22 cellular contexts compared by ENCODE assay signal in genomic region chr14:24377660-24378059, GRCh38. TPM values are rescaled to one million over a fixed set of nuclear protein-coding genes. Genes with fewer than 3 reads are reported as not detected.
DNase-seq lines count a peak whose midpoint lies in the region; ATAC-seq, FAIRE-seq and TF ChIP-seq lines count a peak whose summit lies in the region.
"Had no signal": no experiment of that assay in that cellular context is flagged by ENCODE, and none has a peak within 500 bp of the region (broad histone marks: within the 10 kb centered on the region; RNA-seq: fewer than 3 reads in every experiment).

No MANE protein-coding gene starts in this region.

- peaks cover 0 to 3% of the 10 kb centered on the region in 2 experiments for H4K20me1 ChIP-seq in H1 (replicated peaks in 1 of 2; ENCODE audit: control insufficient read depth in 1 of 2, insufficient read depth in 2 of 2, low read length in 2 of 2)

- no peak overlapping the region for H3K56ac ChIP-seq in H1 (replicated peaks; ENCODE audit: insufficient read length, low read depth, low read length)

- peaks cover 3 to 11% (median 5%) of the 10 kb centered on the region in 4 experiments; a peak in 5 of 8 replicates for H3K36me3 ChIP-seq in H1 (ENCODE audit: control insufficient read depth in 2 of 4, insufficient read depth in 4 of 4, low read length in 3 of 4)
- H3K36me3 ChIP-seq in parathyroid adenoma (ENCODE audit: control insufficient read depth, insufficient read depth, low read length) = no peaks in the 10 kb centered on the region
- H3K36me3 ChIP-seq in aorta (ENCODE audit: control insufficient read depth in 1 of 2, insufficient read depth in 2 of 2, low read length in 1 of 2) = no peaks in the 10 kb centered on the region
- H3K36me3 ChIP-seq: ovary had no signal

- H3K4ac ChIP-seq in H1 (replicated peaks; ENCODE audit: insufficient read length, low read depth, low read length) = no peak overlapping the region

- POLR2A ChIA-PET in activated naive CD8-positive, alpha-beta T cell treated with anti-CD3 and anti-CD28 coated beads, Interleukin-2, amount 10 ng/mL, durations not matched to agents 7 days and 5 days (lab: Charles Lee) = interaction anchor here (0.6 to 1.3 kb wide), 2 partner anchors 40 to 227 kb away, joined by 3 to 6 read pairs; no protein-coding TSS in a partner anchor
- POLR2A ChIA-PET in H1 (lab: Charles Lee; ENCODE audit: partially characterized antibody) = interaction anchor here (1.2 to 4.7 kb wide), 13 partner anchors 8 to 53 kb away, joined by 3 to 27 read pairs (median 5); partner anchors contain the start of genes KHNYN, NFATC4 and NYNRIN

- H3K36me3 Mint-ChIP-seq in activated naive CD8-positive, alpha-beta T cell treated with anti-CD3 and anti-CD28 coated beads, Interleukin-2, amount 10 ng/mL, durations not matched to agents 7 days and 5 days = no peaks in the 10 kb centered on the region
- no peaks in the 10 kb centered on the region for H3K36me3 Mint-ChIP-seq in activated naive CD8-positive, alpha-beta T cell treated with anti-CD3 and anti-CD28 coated beads for 36 hours
- H3K36me3 Mint-ChIP-seq: stimulated activated memory B cell treated with anti-CD40 and anti-IgM and Interleukin-4, amounts not matched to agents 10 μg/mL and 1 μg/mL and 100 μg/mL, for 72 hours had no signal

- CTCF ChIA-PET in H1 (lab: Charles Lee; ENCODE audit: partially characterized antibody) = interaction anchor here (1.0 to 16.4 kb wide), 14 partner anchors 9 to 60 kb away, joined by 3 to 207 read pairs (median 6); partner anchors contain the start of genes ADCY4, CBLN3, KHNYN and NFATC4

- peaks cover 3% of the 10 kb centered on the region for H3K27me3 Mint-ChIP-seq in activated naive CD8-positive, alpha-beta T cell treated with anti-CD3 and anti-CD28 coated beads, Interleukin-2, amount 10 ng/mL, durations not matched to agents 7 days and 5 days
- H3K27me3 Mint-ChIP-seq in activated naive CD8-positive, alpha-beta T cell treated with anti-CD3 and anti-CD28 coated beads for 36 hours = peaks cover 4% of the 10 kb centered on the region
- H3K27me3 Mint-ChIP-seq: stimulated activated memory B cell treated with anti-CD40 and anti-IgM and Interleukin-4, amounts not matched to agents 10 μg/mL and 1 μg/mL and 100 μg/mL, for 72 hours had no signal

- no peak overlapping the region for H3K23ac ChIP-seq in H1 (ENCODE audit: insufficient read length)

- no peak overlapping the region for H2BK120ac ChIP-seq in H1 (replicated peaks; ENCODE audit: low read depth, low read length)

- no peak overlapping the region for H4K8ac ChIP-seq in H1 (ENCODE audit: extremely low read depth, insufficient read depth, low read length)

- H3K4me1 ChIP-seq in H1 (replicated peaks in 1 of 4; ENCODE audit: control insufficient read depth in 3 of 4, insufficient read depth in 4 of 4, low read length in 3 of 4) = peaks cover 11 to 25% (median 13%) of the 10 kb centered on the region in 4 experiments
- peaks cover 14% of the 10 kb centered on the region for H3K4me1 ChIP-seq in parathyroid adenoma
- no peaks in the 10 kb centered on the region for H3K4me1 ChIP-seq in aorta (ENCODE audit: control insufficient read depth in 1 of 2, insufficient read depth in 2 of 2, low read length in 2 of 2)
- H3K4me1 ChIP-seq: Caco-2 had no signal

- H2BK15ac ChIP-seq in H1 (ENCODE audit: low read length) = no peak overlapping the region

- peaks cover 7% of the 10 kb centered on the region; the same call in 1 of the 2 replicates for H3K23me2 ChIP-seq in H1 (ENCODE audit: low read depth, low read length)

- H2BK5ac ChIP-seq in H1 (ENCODE audit: low read depth, low read length) = peak overlapping the region; percentile 32; the same call in 1 of the 2 replicates

- H4K5ac ChIP-seq in H1 (ENCODE audit: insufficient read length, low read depth, low read length) = no peak overlapping the region

- no peak overlapping the region for H3K9ac ChIP-seq in H1 (replicated peaks in 1 of 4; ENCODE audit: extremely low read depth in 1 of 4, low read depth in 3 of 4, low read length in 3 of 4)
- H3K9ac ChIP-seq in parathyroid adenoma = no peak overlapping the region
- H3K9ac ChIP-seq: KMS-11 had no signal

- ATAC-seq in activated naive CD8-positive, alpha-beta T cell treated with anti-CD3 and anti-CD28 coated beads, Interleukin-2, amount 10 ng/mL, durations not matched to agents 7 days and 5 days (ENCODE audit: low read depth) = peak; percentile 17
- ATAC-seq in aorta (ENCODE audit: low FRiP score) (no peak), GM21360 (IDR thresholded peaks at IDR 0.05; ENCODE audit: unreplicated experiment) (no peak)
- ATAC-seq: activated CD4-positive, CD25-positive, alpha-beta regulatory T cell treated with anti-CD3 and anti-CD28 coated beads, Interleukin-2, amount 50 U/mL, for 24 hours; T-helper 17 cell had no signal

- H3K18ac ChIP-seq in H1 (ENCODE audit: extremely low read depth, low read length) = no peak overlapping the region

- H3K4me1 Mint-ChIP-seq in activated naive CD8-positive, alpha-beta T cell treated with anti-CD3 and anti-CD28 coated beads, Interleukin-2, amount 10 ng/mL, durations not matched to agents 7 days and 5 days = peaks cover 5% of the 10 kb centered on the region
- peaks cover 3% of the 10 kb centered on the region for H3K4me1 Mint-ChIP-seq in activated naive CD8-positive, alpha-beta T cell treated with anti-CD3 and anti-CD28 coated beads for 36 hours
- H3K4me1 Mint-ChIP-seq: stimulated activated memory B cell treated with anti-CD40 and anti-IgM and Interleukin-4, amounts not matched to agents 10 μg/mL and 1 μg/mL and 100 μg/mL, for 72 hours; T-helper 17 cell had no signal

- FAIRE-seq in H1 (lab: Jason Lieb, UNC) = no peak
- FAIRE-seq: GM19239, urothelium cell line had no signal

- no peaks in the 10 kb centered on the region for H3K9me3 Mint-ChIP-seq in activated naive CD8-positive, alpha-beta T cell treated with anti-CD3 and anti-CD28 coated beads, Interleukin-2, amount 10 ng/mL, durations not matched to agents 7 days and 5 days
- no peaks in the 10 kb centered on the region for H3K9me3 Mint-ChIP-seq in activated naive CD8-positive, alpha-beta T cell treated with anti-CD3 and anti-CD28 coated beads for 36 hours
- H3K9me3 Mint-ChIP-seq: stimulated activated memory B cell treated with anti-CD40 and anti-IgM and Interleukin-4, amounts not matched to agents 10 μg/mL and 1 μg/mL and 100 μg/mL, for 72 hours had no signal

- DNase-seq in activated naive CD8-positive, alpha-beta T cell treated with anti-CD3 and anti-CD28 coated beads, Interleukin-2, amount 10 ng/mL, durations not matched to agents 7 days and 5 days = no peak
- no peak for DNase-seq in activated naive CD8-positive, alpha-beta T cell treated with anti-CD3 and anti-CD28 coated beads for 36 hours
- DNase-seq in NCI-H187 treated with DMSO at 0.1 percent for 48 hours (lab: John Stamatoyannopoulos, UW) (peak; percentile 90), H1 (ENCODE audit: low read depth in 1 of 2, low spot score in 2 of 2) (no peak), aorta (no peak), AG20443 (ENCODE audit: low spot score) (no peak)
- DNase-seq: activated naive CD4-positive, alpha-beta T cell; Caco-2; heart right ventricle; NCI-H1930; SHP77; T-helper 17 cell had no signal

- TF ChIP-seq CTCF in H1 (IDR thresholded peaks at IDR 0.05; ENCODE audit: control extremely low read depth in 1 of 3, insufficient read depth in 1 of 3, low read depth in 1 of 3, low read length in 3 of 3) = no peak
- TF ChIP-seq CTCF in parathyroid adenoma (IDR thresholded peaks at IDR 0.05) = no peak

- H3K27ac Mint-ChIP-seq in activated naive CD8-positive, alpha-beta T cell treated with anti-CD3 and anti-CD28 coated beads, Interleukin-2, amount 10 ng/mL, durations not matched to agents 7 days and 5 days = no peak overlapping the region
- no peak overlapping the region for H3K27ac Mint-ChIP-seq in activated naive CD8-positive, alpha-beta T cell treated with anti-CD3 and anti-CD28 coated beads for 36 hours
- H3K27ac Mint-ChIP-seq: stimulated activated memory B cell treated with anti-CD40 and anti-IgM and Interleukin-4, amounts not matched to agents 10 μg/mL and 1 μg/mL and 100 μg/mL, for 72 hours; T-helper 17 cell had no signal

- H3K4me3 ChIP-seq in H1 (ENCODE audit: extremely low read depth in 1 of 4, insufficient read depth in 2 of 4, low read depth in 3 of 4, low read length in 4 of 4) (no peak overlapping the region), parathyroid adenoma (ENCODE audit: low read depth, low read length) (no peak overlapping the region), aorta (ENCODE audit: low read length in 2 of 2) (no peak overlapping the region)
- H3K4me3 ChIP-seq: heart right ventricle, ovary, smooth muscle cell had no signal

- TF ChIP-seq POLR2A in H1 (IDR thresholded peaks at IDR 0.05; ENCODE audit: control extremely low read depth in 1 of 2, low read depth in 2 of 2, low read length in 2 of 2) = no peak

- peak overlapping the region; percentile 25; the same call in 1 of the 2 replicates for H2AK5ac ChIP-seq in H1 (ENCODE audit: low read depth, low read length)

- WGBS in H1 (ENCODE audit: extremely low coverage in 1 of 2, insufficient coverage in 1 of 2, insufficient read length in 1 of 2, insufficient replicate concordance in 2 of 2, low coverage in 1 of 2, low lambda C conversion rate in 2 of 2, missing lambda C conversion rate in 1 of 2), 2 experiments = 63% methylated on average over 2 of the region's 2 CpGs; no CpG with 5 or more reads in 1 of the 2 experiments
- WGBS in aorta, 2 donors = 32 to 63% methylated on average over 2 of the region's 2 CpGs

- H3K79me1 ChIP-seq in H1 (ENCODE audit: low read depth, low read length) = no peaks in the 10 kb centered on the region

- no peak overlapping the region for H4K91ac ChIP-seq in H1 (replicated peaks; ENCODE audit: insufficient read length, low read length)

- TF ChIP-seq RAD21 in H1 (IDR thresholded peaks at IDR 0.05 in 1 of 2, conservative IDR thresholded peaks at IDR 0.05 in 1 of 2; ENCODE audit: low read depth in 2 of 2, low read length in 2 of 2) = no peak

- H2BK20ac ChIP-seq in H1 (ENCODE audit: low read length) = no peak overlapping the region

- H3K27ac ChIP-seq in H1 (ENCODE audit: low read depth, low read length) (no peak overlapping the region), parathyroid adenoma (no peak overlapping the region), aorta (ENCODE audit: low read depth in 1 of 2, low read length in 2 of 2) (no peak overlapping the region)
- H3K27ac ChIP-seq: heart right ventricle, HL-60, KMS-11, ovary had no signal

- H2AFZ ChIP-seq in H1 (ENCODE audit: low read length) (no peak overlapping the region), parathyroid adenoma (peak overlapping the region; percentile 77)

- H3K9me3 ChIP-seq in H1 (ENCODE audit: insufficient read depth in 2 of 2, low read depth in 1 of 2, low read length in 1 of 2) = no peaks in the 10 kb centered on the region
- no peaks in the 10 kb centered on the region for H3K9me3 ChIP-seq in parathyroid adenoma (ENCODE audit: control insufficient read depth, low read length)
- H3K9me3 ChIP-seq in aorta (ENCODE audit: control insufficient read depth, low read length) = no peaks in the 10 kb centered on the region
- H3K9me3 ChIP-seq: Caco-2, heart right ventricle, ovary had no signal

- no peak for TF ChIP-seq EP300 in H1 (IDR thresholded peaks at IDR 0.05; ENCODE audit: borderline replicate concordance in 1 of 2, low read depth in 2 of 2, low read length in 2 of 2)

- H3K4me2 ChIP-seq in H1 (ENCODE audit: insufficient read depth in 1 of 2, low read depth in 2 of 2, low read length in 2 of 2) (no peak overlapping the region), parathyroid adenoma (ENCODE audit: low read length) (no peak overlapping the region)
- H3K4me2 ChIP-seq: KMS-11, smooth muscle cell had no signal

- no peak overlapping the region for H3K4me3 Mint-ChIP-seq in activated naive CD8-positive, alpha-beta T cell treated with anti-CD3 and anti-CD28 coated beads, Interleukin-2, amount 10 ng/mL, durations not matched to agents 7 days and 5 days
- H3K4me3 Mint-ChIP-seq in activated naive CD8-positive, alpha-beta T cell treated with anti-CD3 and anti-CD28 coated beads for 36 hours = no peak overlapping the region
- H3K4me3 Mint-ChIP-seq: stimulated activated memory B cell treated with anti-CD40 and anti-IgM and Interleukin-4, amounts not matched to agents 10 μg/mL and 1 μg/mL and 100 μg/mL, for 72 hours; T-helper 17 cell had no signal

- H3K27me3 ChIP-seq in H1 (replicated peaks in 1 of 4; ENCODE audit: control insufficient read depth in 3 of 4, extremely low read depth in 1 of 4, insufficient read depth in 3 of 4, low read length in 3 of 4) = no peaks in the 10 kb centered on the region
- no peaks in the 10 kb centered on the region for H3K27me3 ChIP-seq in parathyroid adenoma (ENCODE audit: control insufficient read depth, insufficient read depth, low read length)
- H3K27me3 ChIP-seq in aorta (ENCODE audit: control insufficient read depth in 1 of 2, insufficient read depth in 2 of 2, low read length in 1 of 2) = no peaks in the 10 kb centered on the region
- H3K27me3 ChIP-seq: ovary had no signal

- H3K14ac ChIP-seq in H1 (ENCODE audit: insufficient read length) = no peak overlapping the region

- intact Hi-C loops in aorta (cut with DNase I) = no loop called here

- H2BK12ac ChIP-seq in H1 (ENCODE audit: low read depth, low read length) = no peak overlapping the region

- no peaks in the 10 kb centered on the region for H3K79me2 ChIP-seq in H1 (ENCODE audit: control insufficient read depth in 1 of 2, insufficient read depth in 2 of 2, low read length in 2 of 2)
- H3K79me2 ChIP-seq in parathyroid adenoma = no peaks in the 10 kb centered on the region

RNA-seq across cellular contexts. Expression of gene NFATC4, which starts 9.7 kb away (rescaled TPM):
- total RNA-seq in activated naive CD8-positive, alpha-beta T cell treated with anti-CD3 and anti-CD28 coated beads, Interleukin-2, amount 10 ng/mL, durations not matched to agents 7 days and 5 days = not detected
- total RNA-seq in activated naive CD8-positive, alpha-beta T cell treated with anti-CD3 and anti-CD28 coated beads for 36 hours = 1 to 10 TPM in 1 of 2 experiments, under 1 TPM in 1; 0.54 to 1.1 TPM
- 47.3 and 51.2 TPM in 2 replicates for total RNA-seq in H1 (2021; fragmentation: NEBNext Ultra II Directional; extraction: Animal tissue kit (Norgen Biotek cat#: 25700))
- polyA plus RNA-seq in H1 (2011; rRNA removed) = 50.3 and 78.9 TPM in 2 replicates
- polyA plus RNA-seq in H1 (2011; cell fraction: cytosol; rRNA removed) = 58.4 TPM
- 578 TPM for polyA plus RNA-seq in H1 (2011; cell fraction: nucleus; rRNA removed)
- 35.4 to 72.8 TPM (median 70.8 TPM) in 4 replicates for polyA plus RNA-seq in H1 (2012, experiment 1 of 2)
- polyA plus RNA-seq in H1 (2012, experiment 2 of 2) = 49.3 TPM
- polyA plus RNA-seq in H1 (2013, experiment 1 of 2) = 29.4 TPM
- polyA plus RNA-seq in H1 (2013, experiment 2 of 2) = 24.1 TPM
- polyA minus RNA-seq in H1 (2011; rRNA and poly(A)+ RNA removed) = 19.4 and 23.0 TPM in 2 replicates
- 22.5 TPM for polyA minus RNA-seq in H1 (2011; cell fraction: cytosol; rRNA and poly(A)+ RNA removed)
- polyA minus RNA-seq in H1 (2011; cell fraction: nucleus; rRNA and poly(A)+ RNA removed) = 54.7 TPM
- 100 to 1,000 TPM in 1 of 2 donors, 10 to 100 TPM in 1; 85.5 to 121 TPM for total RNA-seq in aorta
- 100 to 1,000 TPM in 1 of 2 donors, 10 to 100 TPM in 1; 23.0 to 572 TPM for polyA plus RNA-seq in aorta
- total RNA-seq: T-helper 17 cell had no signal

RNA-seq across cellular contexts. Expression of gene NYNRIN, which starts 21.1 kb away (rescaled TPM):
- under 1 TPM; 0.34 to 0.42 TPM for total RNA-seq in activated naive CD8-positive, alpha-beta T cell treated with anti-CD3 and anti-CD28 coated beads, Interleukin-2, amount 10 ng/mL, durations not matched to agents 7 days and 5 days
- total RNA-seq in activated naive CD8-positive, alpha-beta T cell treated with anti-CD3 and anti-CD28 coated beads for 36 hours = under 1 TPM; 0.08 to 0.10 TPM
- 18.3 and 19.6 TPM in 2 replicates for total RNA-seq in H1 (2021; fragmentation: NEBNext Ultra II Directional; extraction: Animal tissue kit (Norgen Biotek cat#: 25700))
- 15.2 and 18.4 TPM in 2 replicates for polyA plus RNA-seq in H1 (2011; rRNA removed)
- polyA plus RNA-seq in H1 (2011; cell fraction: cytosol; rRNA removed) = 10.5 TPM
- polyA plus RNA-seq in H1 (2011; cell fraction: nucleus; rRNA removed) = 27.2 TPM
- polyA plus RNA-seq in H1 (2012, experiment 1 of 2) = 11.9 to 18.8 TPM (median 15.4 TPM) in 4 replicates
- polyA plus RNA-seq in H1 (2012, experiment 2 of 2) = 15.0 TPM
- 9.0 TPM for polyA plus RNA-seq in H1 (2013, experiment 1 of 2)
- 8.4 TPM for polyA plus RNA-seq in H1 (2013, experiment 2 of 2)
- 24.2 and 26.3 TPM in 2 replicates for polyA minus RNA-seq in H1 (2011; rRNA and poly(A)+ RNA removed)
- polyA minus RNA-seq in H1 (2011; cell fraction: cytosol; rRNA and poly(A)+ RNA removed) = 16.6 TPM
- polyA minus RNA-seq in H1 (2011; cell fraction: nucleus; rRNA and poly(A)+ RNA removed) = 18.8 TPM
- total RNA-seq in aorta = 10 to 100 TPM; 11.2 to 31.6 TPM
- polyA plus RNA-seq in aorta = 1 to 10 TPM; 1.8 to 5.2 TPM

RNA-seq across cellular contexts. Expression of gene RIPK3, which starts 37.9 kb away (rescaled TPM):
- total RNA-seq in activated naive CD8-positive, alpha-beta T cell treated with anti-CD3 and anti-CD28 coated beads, Interleukin-2, amount 10 ng/mL, durations not matched to agents 7 days and 5 days = 10 to 100 TPM; 41.1 to 43.7 TPM
- 1 to 10 TPM; 5.4 to 6.3 TPM for total RNA-seq in activated naive CD8-positive, alpha-beta T cell treated with anti-CD3 and anti-CD28 coated beads for 36 hours
- total RNA-seq in H1 (2021; fragmentation: NEBNext Ultra II Directional; extraction: Animal tissue kit (Norgen Biotek cat#: 25700)) = 0.39 and 0.55 TPM in 2 replicates
- polyA plus RNA-seq in H1 (2011; rRNA removed) (0.20 and 0.24 TPM in 2 replicates), aorta (1 to 10 TPM; 4.0 to 6.1 TPM)
- polyA plus RNA-seq in H1 (2011; cell fraction: cytosol; rRNA removed) = 0.36 TPM
- 0.73 TPM for polyA plus RNA-seq in H1 (2011; cell fraction: nucleus; rRNA removed)
- polyA plus RNA-seq in H1 (2012, experiment 1 of 2) = 0.20 to 0.72 TPM (median 0.32 TPM) in 3 of 4 replicates, not detected in the other
- polyA plus RNA-seq in H1 (2012, experiment 2 of 2) = not detected
- 0.30 TPM for polyA plus RNA-seq in H1 (2013, experiment 1 of 2)
- 0.26 TPM for polyA plus RNA-seq in H1 (2013, experiment 2 of 2)
- 0.17 and 0.76 TPM in 2 replicates for polyA minus RNA-seq in H1 (2011; rRNA and poly(A)+ RNA removed)
- not detected for polyA minus RNA-seq in H1 (2011; cell fraction: cytosol; rRNA and poly(A)+ RNA removed)
- 0.90 TPM for polyA minus RNA-seq in H1 (2011; cell fraction: nucleus; rRNA and poly(A)+ RNA removed)
- 10 to 100 TPM in 1 of 2 donors, 1 to 10 TPM in 1; 8.0 to 15.8 TPM for total RNA-seq in aorta
- polyA plus RNA-seq: smooth muscle cell had no signal

RNA-seq across cellular contexts. Expression of gene ADCY4, which starts 42.8 kb away (rescaled TPM):
- total RNA-seq in activated naive CD8-positive, alpha-beta T cell treated with anti-CD3 and anti-CD28 coated beads, Interleukin-2, amount 10 ng/mL, durations not matched to agents 7 days and 5 days = 1 to 10 TPM; 4.4 to 6.3 TPM
- total RNA-seq in activated naive CD8-positive, alpha-beta T cell treated with anti-CD3 and anti-CD28 coated beads for 36 hours = 1 to 10 TPM in 1 of 2 experiments, under 1 TPM in 1; 0.70 to 1.0 TPM
- total RNA-seq in H1 (2021; fragmentation: NEBNext Ultra II Directional; extraction: Animal tissue kit (Norgen Biotek cat#: 25700)) = 0.35 and 0.69 TPM in 2 replicates
- polyA plus RNA-seq in H1 (2011; rRNA removed) = 0.27 and 0.57 TPM in 2 replicates
- 0.45 TPM for polyA plus RNA-seq in H1 (2011; cell fraction: cytosol; rRNA removed)
- polyA plus RNA-seq in H1 (2011; cell fraction: nucleus; rRNA removed) = 7.5 TPM
- polyA plus RNA-seq in H1 (2012, experiment 1 of 2) = 0.40 to 0.81 TPM (median 0.56 TPM) in 4 replicates
- polyA plus RNA-seq in H1 (2012, experiment 2 of 2) = 0.14 TPM
- polyA plus RNA-seq in H1 (2013, experiment 1 of 2) = 0.51 TPM
- 0.37 TPM for polyA plus RNA-seq in H1 (2013, experiment 2 of 2)
- polyA minus RNA-seq in H1 (2011; rRNA and poly(A)+ RNA removed) = 1.4 and 2.2 TPM in 2 replicates
- 2.1 TPM for polyA minus RNA-seq in H1 (2011; cell fraction: cytosol; rRNA and poly(A)+ RNA removed)
- 4.8 TPM for polyA minus RNA-seq in H1 (2011; cell fraction: nucleus; rRNA and poly(A)+ RNA removed)
- 100 to 1,000 TPM in 1 of 2 donors, 10 to 100 TPM in 1; 45.7 to 111 TPM for total RNA-seq in aorta
- polyA plus RNA-seq in aorta = 1 to 10 TPM in 1 of 2 donors, under 1 TPM in 1; 0.25 to 6.1 TPM
- polyA plus RNA-seq: smooth muscle cell had no signal

RNA-seq across cellular contexts. Expression of gene CBLN3, which starts 51.8 kb away (rescaled TPM):
- total RNA-seq in activated naive CD8-positive, alpha-beta T cell treated with anti-CD3 and anti-CD28 coated beads, Interleukin-2, amount 10 ng/mL, durations not matched to agents 7 days and 5 days = 1 to 10 TPM; 3.2 to 3.8 TPM
- total RNA-seq in activated naive CD8-positive, alpha-beta T cell treated with anti-CD3 and anti-CD28 coated beads for 36 hours = 1 to 10 TPM; 5.5 to 6.4 TPM
- 0.52 and 0.54 TPM in 2 replicates for total RNA-seq in H1 (2021; fragmentation: NEBNext Ultra II Directional; extraction: Animal tissue kit (Norgen Biotek cat#: 25700))
- polyA plus RNA-seq in H1 (2011; rRNA removed) (0.72 and 1.00 TPM in 2 replicates), aorta (1 to 10 TPM; 1.3 to 5.6 TPM)
- polyA plus RNA-seq in H1 (2011; cell fraction: cytosol; rRNA removed) = 0.65 TPM
- polyA plus RNA-seq in H1 (2011; cell fraction: nucleus; rRNA removed) = 1.7 TPM
- 0.37 to 1.00 TPM (median 0.83 TPM) in 4 replicates for polyA plus RNA-seq in H1 (2012, experiment 1 of 2)
- 0.43 TPM for polyA plus RNA-seq in H1 (2012, experiment 2 of 2)
- 0.57 TPM for polyA plus RNA-seq in H1 (2013, experiment 1 of 2)
- polyA plus RNA-seq in H1 (2013, experiment 2 of 2) = 0.53 TPM
- 0.12 and 0.57 TPM in 2 replicates for polyA minus RNA-seq in H1 (2011; rRNA and poly(A)+ RNA removed)
- polyA minus RNA-seq in H1 (2011; cell fraction: cytosol; rRNA and poly(A)+ RNA removed) = not detected
- polyA minus RNA-seq in H1 (2011; cell fraction: nucleus; rRNA and poly(A)+ RNA removed) = 1.2 TPM
- total RNA-seq in aorta = 10 to 100 TPM in 1 of 2 donors, 1 to 10 TPM in 1; 4.3 to 10.2 TPM

Comparison
In these comparisons a context has a peak if more than half of its experiments do, and no peak if none do; other contexts are left out.
1. RNA of gene NFATC4, which starts 9.7 kb away (total RNA-seq): 85.5 to 121 TPM in aorta and 47.3 to 51.2 TPM in H1; 0.54 to 1.1 TPM in activated naive CD8-positive, alpha-beta T cell treated with anti-CD3 and anti-CD28 coated beads for 36 hours and not detected in activated naive CD8-positive, alpha-beta T cell treated with anti-CD3 and anti-CD28 coated beads, Interleukin-2, amount 10 ng/mL, durations not matched to agents 7 days and 5 days; every median in the first group is over 10 times any median in the second.
2. RNA of gene NYNRIN, which starts 21.1 kb away (total RNA-seq): 11.2 to 31.6 TPM in aorta and 18.3 to 19.6 TPM in H1; 0.34 to 0.42 TPM in activated naive CD8-positive, alpha-beta T cell treated with anti-CD3 and anti-CD28 coated beads, Interleukin-2, amount 10 ng/mL, durations not matched to agents 7 days and 5 days and 0.08 to 0.10 TPM in activated naive CD8-positive, alpha-beta T cell treated with anti-CD3 and anti-CD28 coated beads for 36 hours; every median in the first group is over 4 times any median in the second.